1 cellular context compared by ENCODE assay signal in the genomic region with DNA sequence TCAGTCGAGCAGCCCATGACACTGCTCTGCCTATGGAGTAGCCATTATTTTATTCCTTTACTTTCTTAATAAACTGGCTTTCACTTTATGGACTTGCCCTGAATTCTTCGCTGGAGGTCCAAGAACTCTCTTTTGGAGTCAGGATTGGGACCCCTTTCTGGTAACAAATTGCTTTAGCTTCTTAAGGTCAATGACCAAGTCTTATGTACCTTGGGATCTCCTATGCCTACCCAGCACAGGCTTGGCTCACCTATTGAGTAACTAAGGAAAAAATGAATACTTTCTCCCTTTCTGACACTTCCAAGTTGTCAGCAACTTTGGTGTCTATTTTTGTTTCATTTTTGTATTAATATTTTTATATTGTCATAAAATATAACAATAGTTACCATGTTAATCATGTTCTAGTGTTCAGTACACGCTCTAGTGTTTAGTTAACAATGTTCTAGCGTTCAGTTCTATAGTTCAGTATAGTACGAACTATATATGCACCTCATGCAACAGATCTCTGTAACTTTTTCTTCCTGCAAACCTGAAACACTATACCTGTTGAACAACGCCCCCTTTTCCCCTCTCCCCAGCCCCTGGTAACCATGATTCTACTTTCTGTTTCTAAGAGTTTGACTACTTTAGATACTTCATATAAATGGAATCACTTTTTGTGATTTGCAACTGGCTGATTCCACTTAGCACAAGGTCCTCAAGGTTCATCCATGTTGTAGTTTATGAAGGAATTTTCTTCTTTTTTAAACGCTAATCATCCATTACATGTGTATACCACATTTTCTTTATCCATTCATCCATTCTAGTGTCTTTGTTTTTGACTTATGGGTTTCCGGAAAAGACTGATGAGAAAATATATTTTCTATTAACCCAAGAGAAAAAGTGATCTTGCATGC.
TF ChIP-seq lines count a peak whose summit lies in the region.

No MANE protein-coding gene starts in this region.

TF ChIP-seq in K562, 482 proteins besides CTCF, POLR2A, EP300 and RAD21 (continued from another document):
- TF ChIP-seq, protein P1, sequence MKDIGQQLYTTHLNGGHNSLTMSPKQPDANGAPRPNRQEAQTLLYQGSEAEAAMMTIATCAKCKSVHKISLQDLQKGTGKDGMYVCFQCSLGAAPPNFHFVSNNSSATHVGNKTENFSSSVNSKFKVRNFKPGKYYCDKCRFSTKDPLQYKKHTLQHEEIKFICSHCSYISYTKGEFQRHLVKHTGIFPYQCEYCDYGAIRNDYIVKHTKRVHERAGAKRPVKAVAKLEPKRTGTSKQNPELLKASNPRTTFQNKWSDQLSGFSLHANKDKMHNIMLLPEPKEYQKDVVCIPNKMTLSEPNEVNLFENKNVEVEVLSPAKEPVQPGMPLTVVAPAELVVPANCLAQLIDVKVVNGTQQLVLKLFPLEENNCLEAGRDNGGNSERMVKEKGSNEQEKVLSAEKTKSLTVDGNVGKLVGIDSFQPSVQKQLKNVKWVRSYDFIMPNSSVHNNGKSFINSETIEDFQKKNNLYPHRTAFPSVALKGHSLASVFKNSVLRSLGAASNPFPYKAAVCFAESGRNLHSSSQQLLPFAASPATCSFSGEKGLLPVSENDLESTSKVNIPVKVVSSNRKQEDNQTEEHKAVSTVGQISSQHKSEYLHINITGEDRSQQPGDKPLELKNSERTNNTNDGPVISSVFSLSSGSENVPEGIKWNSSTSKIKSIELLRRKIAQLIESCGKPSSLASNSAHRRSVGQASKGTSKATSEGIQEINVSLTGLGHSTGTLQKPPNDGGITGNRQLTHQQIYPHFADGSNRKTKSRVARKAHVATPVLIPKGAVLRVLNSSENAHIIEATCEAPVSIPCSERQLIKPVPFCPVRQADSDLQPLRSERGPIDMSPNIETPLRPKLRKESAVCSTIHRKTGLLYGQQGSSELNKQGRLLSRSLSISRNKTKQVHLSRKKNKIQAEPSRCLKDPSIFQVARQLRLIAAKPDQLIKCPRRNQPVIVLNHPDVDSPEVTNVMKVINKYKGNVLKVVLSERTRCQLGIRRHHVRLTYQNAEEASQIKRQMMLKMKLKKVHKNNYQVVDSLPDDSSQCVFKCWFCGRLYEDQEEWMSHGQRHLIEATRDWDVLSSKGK (CRISPR knock-in tag; IDR thresholded peaks at IDR 0.05) = peak; percentile 80; the same call in 1 of the 2 replicates
- TF ChIP-seq FUS (optimal IDR thresholded peaks at IDR 0.05; ENCODE audit: low read depth, low read length) = no peak
- no peak; the same call in 1 of the 2 replicates for TF ChIP-seq RB1 (IDR thresholded peaks at IDR 0.05; ENCODE audit: low read depth)
- peak; percentile 82 for TF ChIP-seq ZNF77 (CRISPR knock-in tag; IDR thresholded peaks at IDR 0.05)
- peak; percentile 49; the same call in 1 of the 2 replicates for TF ChIP-seq XRCC3 (IDR thresholded peaks at IDR 0.05)
- TF ChIP-seq, protein P2, sequence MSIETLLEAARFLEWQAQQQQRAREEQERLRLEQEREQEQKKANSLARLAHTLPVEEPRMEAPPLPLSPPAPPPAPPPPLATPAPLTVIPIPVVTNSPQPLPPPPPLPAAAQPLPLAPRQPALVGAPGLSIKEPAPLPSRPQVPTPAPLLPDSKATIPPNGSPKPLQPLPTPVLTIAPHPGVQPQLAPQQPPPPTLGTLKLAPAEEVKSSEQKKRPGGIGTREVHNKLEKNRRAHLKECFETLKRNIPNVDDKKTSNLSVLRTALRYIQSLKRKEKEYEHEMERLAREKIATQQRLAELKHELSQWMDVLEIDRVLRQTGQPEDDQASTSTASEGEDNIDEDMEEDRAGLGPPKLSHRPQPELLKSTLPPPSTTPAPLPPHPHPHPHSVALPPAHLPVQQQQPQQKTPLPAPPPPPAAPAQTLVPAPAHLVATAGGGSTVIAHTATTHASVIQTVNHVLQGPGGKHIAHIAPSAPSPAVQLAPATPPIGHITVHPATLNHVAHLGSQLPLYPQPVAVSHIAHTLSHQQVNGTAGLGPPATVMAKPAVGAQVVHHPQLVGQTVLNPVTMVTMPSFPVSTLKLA (conservative IDR thresholded peaks at IDR 0.05) = peak in 1 of 2 experiments; percentile 48; a peak in 1 of 4 replicates
- 0 out of 2 replicates have a peak, but pooled peaks have one; percentile 19 for TF ChIP-seq CREM (IDR thresholded peaks at IDR 0.05; ENCODE audit: low read depth)
- peak; percentile 71 for TF ChIP-seq RBFOX2 (IDR thresholded peaks at IDR 0.05; ENCODE audit: low read depth, low read length)
- TF ChIP-seq OTX1 (CRISPR knock-in tag; IDR thresholded peaks at IDR 0.05) = peak; percentile 9
- TF ChIP-seq ARNT (IDR thresholded peaks at IDR 0.05) = peak in 1 of 2 experiments; percentile 82; a peak in 2 of 4 replicates
- TF ChIP-seq, protein P3, sequence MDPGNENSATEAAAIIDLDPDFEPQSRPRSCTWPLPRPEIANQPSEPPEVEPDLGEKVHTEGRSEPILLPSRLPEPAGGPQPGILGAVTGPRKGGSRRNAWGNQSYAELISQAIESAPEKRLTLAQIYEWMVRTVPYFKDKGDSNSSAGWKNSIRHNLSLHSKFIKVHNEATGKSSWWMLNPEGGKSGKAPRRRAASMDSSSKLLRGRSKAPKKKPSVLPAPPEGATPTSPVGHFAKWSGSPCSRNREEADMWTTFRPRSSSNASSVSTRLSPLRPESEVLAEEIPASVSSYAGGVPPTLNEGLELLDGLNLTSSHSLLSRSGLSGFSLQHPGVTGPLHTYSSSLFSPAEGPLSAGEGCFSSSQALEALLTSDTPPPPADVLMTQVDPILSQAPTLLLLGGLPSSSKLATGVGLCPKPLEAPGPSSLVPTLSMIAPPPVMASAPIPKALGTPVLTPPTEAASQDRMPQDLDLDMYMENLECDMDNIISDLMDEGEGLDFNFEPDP (CRISPR knock-in tag; IDR thresholded peaks at IDR 0.05) = 0 out of 2 replicates have a peak, but pooled peaks have one; percentile 10
- no peak for TF ChIP-seq TARDBP (IDR thresholded peaks at IDR 0.05)
- peak; percentile 92 for TF ChIP-seq POLR2AphosphoS2 (IDR thresholded peaks at IDR 0.05; ENCODE audit: low read length)
- peak; percentile 82 for TF ChIP-seq EWSR1 (IDR thresholded peaks at IDR 0.05; ENCODE audit: borderline replicate concordance, low read depth, partially characterized antibody)
- TF ChIP-seq ZNF830 (CRISPR knock-in tag; IDR thresholded peaks at IDR 0.05) = peak; percentile 87
- 0 out of 2 replicates have a peak, but pooled peaks have one; percentile 3 for TF ChIP-seq C11orf30 (IDR thresholded peaks at IDR 0.05; ENCODE audit: low read depth)
- peak; percentile 34 for TF ChIP-seq MTA3 (IDR thresholded peaks at IDR 0.05; ENCODE audit: borderline replicate concordance)
- TF ChIP-seq, protein P4, sequence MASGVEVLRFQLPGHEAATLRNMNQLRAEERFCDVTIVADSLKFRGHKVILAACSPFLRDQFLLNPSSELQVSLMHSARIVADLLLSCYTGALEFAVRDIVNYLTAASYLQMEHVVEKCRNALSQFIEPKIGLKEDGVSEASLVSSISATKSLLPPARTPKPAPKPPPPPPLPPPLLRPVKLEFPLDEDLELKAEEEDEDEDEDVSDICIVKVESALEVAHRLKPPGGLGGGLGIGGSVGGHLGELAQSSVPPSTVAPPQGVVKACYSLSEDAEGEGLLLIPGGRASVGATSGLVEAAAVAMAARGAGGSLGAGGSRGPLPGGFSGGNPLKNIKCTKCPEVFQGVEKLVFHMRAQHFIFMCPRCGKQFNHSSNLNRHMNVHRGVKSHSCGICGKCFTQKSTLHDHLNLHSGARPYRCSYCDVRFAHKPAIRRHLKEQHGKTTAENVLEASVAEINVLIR (CRISPR knock-in tag; IDR thresholded peaks at IDR 0.05) = no peak
- TF ChIP-seq ZSCAN32 (CRISPR knock-in tag; IDR thresholded peaks at IDR 0.05) = peak; percentile 25; the same call in 1 of the 2 replicates
